8 cellular contexts compared by ENCODE assay signal in the genomic region with DNA sequence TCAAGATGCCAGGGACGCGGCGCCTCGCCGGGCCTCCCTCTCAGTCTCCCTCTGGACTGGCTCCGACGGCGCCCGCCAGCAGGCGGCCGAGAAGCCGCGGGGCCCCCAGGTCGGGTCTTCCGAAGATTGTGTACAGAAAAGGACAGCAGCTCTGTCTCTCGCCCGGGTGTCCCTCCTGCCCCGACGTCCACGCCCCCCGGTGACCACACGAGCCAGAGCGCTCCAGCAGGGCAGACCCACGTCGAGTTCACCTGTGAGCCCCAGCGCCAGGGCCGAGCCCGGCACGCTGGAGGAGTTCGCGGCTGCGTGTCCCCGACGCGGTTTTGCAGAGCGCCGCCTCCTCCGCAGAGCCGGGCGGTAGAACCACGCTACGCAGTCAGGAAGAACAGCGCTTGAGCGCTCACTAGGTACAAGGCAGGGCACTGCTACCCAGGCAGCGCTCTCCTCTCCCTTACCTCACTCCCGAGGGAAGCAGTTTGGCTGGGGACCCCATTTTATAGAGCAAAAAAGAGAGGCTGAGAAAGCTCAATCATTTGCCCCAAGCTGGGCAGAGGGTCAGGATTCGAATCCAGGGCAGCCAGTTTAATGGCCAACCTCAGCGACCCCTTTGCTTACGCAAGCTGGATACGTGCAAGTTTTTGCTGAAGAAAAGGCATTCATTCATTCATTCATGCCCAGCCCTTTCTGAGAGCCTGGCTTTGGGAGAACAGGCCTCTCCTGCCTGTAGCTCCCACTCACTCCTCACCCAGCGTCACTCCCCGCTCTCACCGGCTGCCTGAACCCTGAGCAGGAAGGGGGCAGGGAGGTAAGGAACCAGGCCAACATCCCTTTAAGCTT. TPM values are rescaled to one million over a fixed set of nuclear protein-coding genes. Genes with fewer than 3 reads are reported as not detected.
A peak's percentile ranks its signal among the peaks of the same experiment; 100 is the strongest.
DNase-seq lines count a peak whose midpoint lies in the region; ATAC-seq, FAIRE-seq and TF ChIP-seq lines count a peak whose summit lies in the region.

No MANE protein-coding gene starts in this region.

- peak overlapping the region; percentile 94 for H3K4me3 Mint-ChIP-seq in activated CD8-positive, alpha-beta T cell treated with anti-CD3 and anti-CD28 coated beads, Interleukin-2, amount 10 ng/mL, durations not matched to agents 7 days and 5 days
- H3K4me3 Mint-ChIP-seq in natural killer cell treated with Interleukin-12 subunit alpha and Interleukin-12 subunit beta and Interleukin-15 and Interleukin-18, amount 100 ng/mL, for 72 hours = peak overlapping the region; percentile 93

- no peak for FAIRE-seq in endothelial cell of umbilical vein (lab: Jason Lieb, UNC)

- intact Hi-C loops in endothelial cell of umbilical vein (cut with micrococcal nuclease) = loop anchor here (1.0 to 5.0 kb wide), 2 partner anchors 11 to 82 kb away; no protein-coding TSS in a partner anchor

- H3K9me3 Mint-ChIP-seq in activated CD8-positive, alpha-beta T cell treated with anti-CD3 and anti-CD28 coated beads, Interleukin-2, amount 10 ng/mL, durations not matched to agents 7 days and 5 days (ENCODE audit: insufficient read depth) = no peaks in the 10 kb centered on the region
- H3K9me3 Mint-ChIP-seq in natural killer cell treated with Interleukin-12 subunit alpha and Interleukin-12 subunit beta and Interleukin-15 and Interleukin-18, amount 100 ng/mL, for 72 hours = no peaks in the 10 kb centered on the region

- TF ChIP-seq POLR2A in endothelial cell of umbilical vein (IDR thresholded peaks at IDR 0.05; ENCODE audit: low read depth, low read length) = no peak

- CTCF ChIA-PET in activated CD8-positive, alpha-beta T cell treated with anti-CD3 and anti-CD28 coated beads, Interleukin-2, amount 10 ng/mL, durations not matched to agents 7 days and 5 days (lab: Charles Lee) = interaction anchor here (1.0 to 2.4 kb wide), 8 partner anchors 27 to 625 kb away, joined by 3 to 13 read pairs (median 4); no protein-coding TSS in a partner anchor
- CTCF ChIA-PET in endothelial cell of umbilical vein (lab: Charles Lee) = interaction anchor here (0.7 to 5.7 kb wide), 16 partner anchors 8 to 634 kb away, joined by 3 to 60 read pairs (median 4); no protein-coding TSS in a partner anchor

- no peaks in the 10 kb centered on the region for H3K36me3 ChIP-seq in endothelial cell of umbilical vein (ENCODE audit: control insufficient read depth in 2 of 2, extremely low read depth in 1 of 2, insufficient read depth in 2 of 2, low read length in 2 of 2)
- H3K36me3 ChIP-seq in thymus (ENCODE audit: control insufficient read depth, insufficient read depth) = no peaks in the 10 kb centered on the region

- 3% methylated on average over 53 of the region's 53 CpGs for whole genome bisulfite sequencing in thymus

- peaks cover 18% of the 10 kb centered on the region for H3K79me2 ChIP-seq in endothelial cell of umbilical vein (ENCODE audit: control insufficient read depth, insufficient read depth, low read length)

- H2AFZ ChIP-seq in endothelial cell of umbilical vein (ENCODE audit: low read depth, low read length) = peak overlapping the region; percentile 75

- POLR2A ChIA-PET in activated CD8-positive, alpha-beta T cell treated with anti-CD3 and anti-CD28 coated beads, Interleukin-2, amount 10 ng/mL, durations not matched to agents 7 days and 5 days (lab: Charles Lee) = interaction anchor here (0.9 to 3.2 kb wide), 5 partner anchors 12 to 638 kb away, joined by 3 to 14 read pairs (median 3); no protein-coding TSS in a partner anchor
- POLR2A ChIA-PET in endothelial cell of umbilical vein (lab: Charles Lee) = interaction anchor here (0.7 to 3.1 kb wide), 4 partner anchors 11 to 647 kb away, joined by 4 to 26 read pairs (median 8); no protein-coding TSS in a partner anchor

- peaks cover 27% of the 10 kb centered on the region for H3K4me1 ChIP-seq in endothelial cell of umbilical vein (ENCODE audit: control insufficient read depth, extremely low read depth, insufficient read depth, low read length)
- peaks cover 10% of the 10 kb centered on the region for H3K4me1 ChIP-seq in thymus (ENCODE audit: control insufficient read depth, insufficient read depth, low read length)

- H3K27ac ChIP-seq in endothelial cell of umbilical vein (ENCODE audit: insufficient read depth, low read depth, low read length) (no peak overlapping the region), thymus (ENCODE audit: low read depth) (peak overlapping the region; percentile 21)

- H3K27me3 Mint-ChIP-seq in activated CD8-positive, alpha-beta T cell treated with anti-CD3 and anti-CD28 coated beads, Interleukin-2, amount 10 ng/mL, durations not matched to agents 7 days and 5 days (ENCODE audit: low read depth) = peaks cover 12% of the 10 kb centered on the region
- peaks cover 11 to 28% of the 10 kb centered on the region in 2 donors for H3K27me3 Mint-ChIP-seq in natural killer cell treated with Interleukin-12 subunit alpha and Interleukin-12 subunit beta and Interleukin-15 and Interleukin-18, amount 100 ng/mL, for 72 hours

- H3K9ac ChIP-seq in endothelial cell of umbilical vein (replicated peaks; ENCODE audit: extremely low read depth, insufficient read depth, low read length) = peak overlapping the region; percentile 18

- H3K9me3 ChIP-seq in endothelial cell of umbilical vein (replicated peaks; ENCODE audit: control insufficient read depth, insufficient read depth, low read length) (no peaks in the 10 kb centered on the region), thymus (ENCODE audit: control insufficient read depth) (no peaks in the 10 kb centered on the region)

- peaks cover 5% of the 10 kb centered on the region for H3K36me3 Mint-ChIP-seq in activated CD8-positive, alpha-beta T cell treated with anti-CD3 and anti-CD28 coated beads, Interleukin-2, amount 10 ng/mL, durations not matched to agents 7 days and 5 days (ENCODE audit: low read depth)
- H3K36me3 Mint-ChIP-seq in natural killer cell treated with Interleukin-12 subunit alpha and Interleukin-12 subunit beta and Interleukin-15 and Interleukin-18, amount 100 ng/mL, for 72 hours = no peaks in the 10 kb centered on the region

- no peaks in the 10 kb centered on the region for H3K9me1 ChIP-seq in endothelial cell of umbilical vein (replicated peaks; ENCODE audit: control insufficient read depth, extremely low read depth, insufficient read depth, low read length)

- no peaks in the 10 kb centered on the region for H4K20me1 ChIP-seq in endothelial cell of umbilical vein (replicated peaks; ENCODE audit: control insufficient read depth, extremely low read depth, insufficient read depth, low read length)

- H3K4me1 Mint-ChIP-seq in activated CD8-positive, alpha-beta T cell treated with anti-CD3 and anti-CD28 coated beads, Interleukin-2, amount 10 ng/mL, durations not matched to agents 7 days and 5 days (ENCODE audit: low read depth) = peaks cover 55% of the 10 kb centered on the region
- peaks cover 36 to 48% of the 10 kb centered on the region in 2 donors for H3K4me1 Mint-ChIP-seq in natural killer cell treated with Interleukin-12 subunit alpha and Interleukin-12 subunit beta and Interleukin-15 and Interleukin-18, amount 100 ng/mL, for 72 hours (ENCODE audit: low read depth in 2 of 2)

- TF ChIP-seq CTCF in GM12875 (IDR thresholded peaks at IDR 0.05; ENCODE audit: borderline replicate concordance, insufficient read depth, low read depth, low read length) = peak; percentile 39; the same call in 1 of the 2 replicates
- TF ChIP-seq CTCF in endothelial cell of umbilical vein (IDR thresholded peaks at IDR 0.05; ENCODE audit: extremely low read depth in 1 of 2, insufficient read depth in 1 of 2, low read depth in 1 of 2, low read length in 2 of 2) = peak; percentile 43 to 51

- BruUV-seq in endothelial cell of umbilical vein (replicated peaks; lab: Mats Ljungman, UMichigan) = no TSS peak

- ATAC-seq in activated CD8-positive, alpha-beta T cell treated with anti-CD3 and anti-CD28 coated beads, Interleukin-2, amount 10 ng/mL, durations not matched to agents 7 days and 5 days = peak; percentile 29
- ATAC-seq in natural killer cell treated with Interleukin-12 subunit alpha and Interleukin-12 subunit beta and Interleukin-15 and Interleukin-18, amount 100 ng/mL, for 72 hours = peak; percentile 32 to 40

- H3K4me2 ChIP-seq in endothelial cell of umbilical vein (ENCODE audit: insufficient read depth, low read length) = peak overlapping the region; percentile 84

- DNase-seq in NCI-H774 (lab: John Stamatoyannopoulos, UW) (peak; percentile 46), endothelial cell of umbilical vein (ENCODE audit: low read depth, low spot score) (peak; percentile 53), T1000 (lab: John Stamatoyannopoulos, UW) (no peak), NK-92 (lab: John Stamatoyannopoulos, UW; ENCODE audit: unreplicated experiment) (no peak)
- peak; percentile 77 for DNase-seq in activated CD8-positive, alpha-beta T cell treated with anti-CD3 and anti-CD28 coated beads, Interleukin-2, amount 10 ng/mL, durations not matched to agents 7 days and 5 days
- peak; percentile 77 for DNase-seq in natural killer cell treated with Interleukin-12 subunit alpha and Interleukin-12 subunit beta and Interleukin-15 and Interleukin-18, amount 100 ng/mL, for 72 hours (ENCODE audit: low spot score)

- H3K27ac Mint-ChIP-seq in activated CD8-positive, alpha-beta T cell treated with anti-CD3 and anti-CD28 coated beads, Interleukin-2, amount 10 ng/mL, durations not matched to agents 7 days and 5 days = peak overlapping the region; percentile 64
- H3K27ac Mint-ChIP-seq in natural killer cell treated with Interleukin-12 subunit alpha and Interleukin-12 subunit beta and Interleukin-15 and Interleukin-18, amount 100 ng/mL, for 72 hours = no peak overlapping the region

- H3K4me3 ChIP-seq in GM12875 (ENCODE audit: low read depth, low read length) (peak overlapping the region; percentile 27), endothelial cell of umbilical vein (replicated peaks in 1 of 3; ENCODE audit: insufficient read depth in 1 of 3, low read depth in 1 of 3, low read length in 3 of 3) (peak overlapping the region; percentile 11 to 23 (median 22)), thymus (ENCODE audit: low read length) (peak overlapping the region; percentile 46)

- dilution Hi-C loops in endothelial cell of umbilical vein (cut with MboI; ENCODE audit: extremely low pct_ligation_motif_present, low sequenced_read_pairs) = no loop called here

- H3K27me3 ChIP-seq in endothelial cell of umbilical vein (ENCODE audit: control insufficient read depth in 2 of 2, insufficient read depth in 2 of 2, low read length in 2 of 2) (peaks cover 3 to 7% of the 10 kb centered on the region in 2 experiments), thymus (ENCODE audit: control insufficient read depth, insufficient read depth) (peaks cover 12% of the 10 kb centered on the region)

RNA-seq across cellular contexts. Expression of a gene that starts 3.0 kb away (rescaled TPM):
- 10 to 100 TPM; 64.0 to 71.1 TPM for total RNA-seq in activated CD8-positive, alpha-beta T cell treated with anti-CD3 and anti-CD28 coated beads, Interleukin-2, amount 10 ng/mL, durations not matched to agents 7 days and 5 days
- total RNA-seq in endothelial cell of umbilical vein = 53.8 and 56.9 TPM in 2 replicates
- 40.5 TPM in 2 replicates for polyA plus RNA-seq in endothelial cell of umbilical vein
- 25.4 and 32.3 TPM in 2 replicates for polyA plus RNA-seq in endothelial cell of umbilical vein (2011; cell fraction: cytosol; rRNA removed)
- 76.5 and 80.5 TPM in 2 replicates for polyA plus RNA-seq in endothelial cell of umbilical vein (2011; cell fraction: nucleus; rRNA removed)
- 37.2 and 57.4 TPM in 2 replicates for polyA plus RNA-seq in endothelial cell of umbilical vein (2012)
- polyA minus RNA-seq in endothelial cell of umbilical vein = 74.4 and 77.7 TPM in 2 replicates
- 114 TPM for polyA minus RNA-seq in endothelial cell of umbilical vein (2011; cell fraction: cytosol; rRNA and poly(A)+ RNA removed)
- 63.4 and 82.0 TPM in 2 replicates for polyA minus RNA-seq in endothelial cell of umbilical vein (2011; cell fraction: nucleus; rRNA and poly(A)+ RNA removed)
- total RNA-seq in natural killer cell treated with Interleukin-12 subunit alpha and Interleukin-12 subunit beta and Interleukin-15 and Interleukin-18, amount 100 ng/mL, for 72 hours = 100 to 1,000 TPM in 1 of 2 donors, 10 to 100 TPM in 1; 57.6 to 128 TPM
- 32.7 TPM for polyA plus RNA-seq in thymus

Comparison
In these comparisons a context has a peak if more than half of its experiments do, and no peak if none do; other contexts are left out.
1. DNase-seq: peak in NCI-H774 (single experiment), activated CD8-positive, alpha-beta T cell treated with anti-CD3 and anti-CD28 coated beads, Interleukin-2, amount 10 ng/mL, durations not matched to agents 7 days and 5 days (single experiment), endothelial cell of umbilical vein (single experiment) and natural killer cell treated with Interleukin-12 subunit alpha and Interleukin-12 subunit beta and Interleukin-15 and Interleukin-18, amount 100 ng/mL, for 72 hours (single experiment); none in T1000 (single experiment) and NK-92 (single experiment).
2. Peak in every context shown above with its lines, with median percentiles within 50 percentile points of each other: H3K4me3 ChIP-seq.